12 cellular contexts compared by ENCODE assay signal in the genomic region with DNA sequence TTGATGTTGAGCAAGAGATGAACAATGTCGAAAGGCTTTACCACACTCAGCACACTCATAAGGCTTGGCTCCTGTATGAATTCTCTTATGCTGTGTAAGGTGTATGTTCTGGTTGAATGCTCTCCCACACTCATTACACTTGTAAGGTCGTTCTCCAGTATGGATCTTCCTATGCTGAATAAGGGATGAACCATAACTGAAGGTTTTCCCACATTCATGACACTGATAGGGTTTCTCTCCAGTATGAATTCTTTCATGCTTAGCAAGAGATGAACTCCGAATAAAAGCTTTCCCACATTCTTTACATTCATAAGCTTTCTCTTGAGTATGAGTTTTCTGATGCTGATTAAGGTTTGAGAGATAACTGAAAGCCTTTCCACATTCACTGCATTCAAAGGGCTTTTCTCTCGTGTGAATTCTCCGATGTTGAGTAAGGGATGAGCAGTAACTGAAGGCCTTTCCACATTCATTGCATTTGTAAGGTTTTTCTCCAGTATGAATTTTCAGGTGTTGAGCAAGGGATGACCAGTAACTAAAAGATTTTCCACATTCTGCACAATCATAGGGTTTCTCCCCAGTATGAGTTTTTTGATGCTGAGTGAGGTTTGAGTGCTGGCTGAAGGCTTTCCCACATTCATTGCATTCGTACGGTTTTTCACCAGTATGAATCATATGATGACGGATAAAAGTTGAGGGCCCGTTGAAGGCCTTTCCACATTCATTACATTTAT.
"Had no signal": no experiment of that assay in that cellular context is flagged by ENCODE, and none has a peak within 500 bp of the region (broad histone marks: within the 10 kb centered on the region; RNA-seq: fewer than 3 reads in every experiment).

No MANE protein-coding gene starts in this region.

- H3K4me3 ChIP-seq: breast epithelium, left ventricle myocardium inferior, skin epidermis, thyroid gland, vagina had no signal

- H3K27ac ChIP-seq: breast epithelium, left ventricle myocardium inferior, skin epidermis, thyroid gland, vagina had no signal

- ATAC-seq: activated CD4-positive, CD25-positive, alpha-beta regulatory T cell treated with anti-CD3 and anti-CD28 coated beads, Interleukin-2, amount 50 U/mL, for 24 hours had no signal

- FAIRE-seq: kidney had no signal

- DNase-seq: activated CD4-positive, alpha-beta T cell treated with anti-CD3 and anti-CD28 coated beads, Interleukin-2, amount 50 U/mL, for 4 hours; activated T-cell treated with anti-CD3 and anti-CD28 coated beads, Interleukin-2, amount 50 U/mL, for 1 hour; anterior cingulate cortex; foreskin melanocyte; head of caudate nucleus; kidney; left ventricle myocardium inferior; thyroid gland had no signal

- H3K27me3 ChIP-seq: breast epithelium, thyroid gland, vagina had no signal

- H3K4me1 ChIP-seq: breast epithelium, left ventricle myocardium inferior, thyroid gland, vagina had no signal
